Comparison of ENCODE assay signal across 24 cellular contexts in genomic region chr6:87230801-87231200, GRCh38.
"Had no signal": no experiment of that assay in that cellular context is flagged by ENCODE, and none has a peak within 500 bp of the region (broad histone marks: within the 10 kb centered on the region; RNA-seq: fewer than 3 reads in every experiment).

No MANE protein-coding gene starts in this region.

- H3K27me3 ChIP-seq: adrenal gland had no signal

- H3K4me3 Mint-ChIP-seq: activated CD8-positive, alpha-beta T cell treated with anti-CD3 and anti-CD28 coated beads for 36 hours; T-cell had no signal

- ATAC-seq: activated CD8-positive, alpha-beta T cell treated with anti-CD3 and anti-CD28 coated beads for 36 hours; activated naive CD4-positive, alpha-beta T cell treated with anti-CD3 and anti-CD28 coated beads, Interleukin-2, amount 50 U/mL, for 72 hours; K562; T-cell had no signal

- H3K9me3 ChIP-seq: adrenal gland had no signal

- H3K27ac ChIP-seq: adrenal gland, VCaP had no signal

- H3K9me3 Mint-ChIP-seq: activated CD8-positive, alpha-beta T cell treated with anti-CD3 and anti-CD28 coated beads for 36 hours; T-cell had no signal

- H3K27ac Mint-ChIP-seq: activated CD8-positive, alpha-beta T cell treated with anti-CD3 and anti-CD28 coated beads for 36 hours; activated naive CD4-positive, alpha-beta T cell treated with anti-CD3 and anti-CD28 coated beads, Interleukin-2, amount 50 U/mL, for 72 hours had no signal

- H3K4me1 ChIP-seq: adrenal gland had no signal

- DNase-seq: activated CD4-positive, alpha-beta T cell treated with anti-CD3 and anti-CD28 coated beads, Interleukin-2, amount 50 U/mL, for 1 hour; activated CD4-positive, CD25-positive, alpha-beta regulatory T cell; activated CD8-positive, alpha-beta T cell treated with anti-CD3 and anti-CD28 coated beads for 36 hours; activated effector memory CD4-positive, alpha-beta T cell treated with anti-CD3 and anti-CD28 coated beads, Interleukin-2, amount 50 U/mL, for 16 hours; activated naive CD4-positive, alpha-beta T cell treated with Interleukin-2 at 50 U/mL for 16 hours; adrenal gland; anterior cingulate cortex; caudate nucleus; cortex of kidney; Karpas-422; NCI-H1048; NCI-H146; NCI-H187 treated with DMSO at 0.1 percent for 48 hours; NCI-H2081 treated with DMSO at 0.1 percent for 48 hours; NCI-H2171 treated with DMSO at 0.1 percent for 48 hours; NCI-H226; NCI-H510A; NCI-H526 treated with DMSO at 0.1 percent for 48 hours; NCI-H82; SIG-M5; T-cell had no signal

- H3K4me3 ChIP-seq: adrenal gland, K562 had no signal

- H3K27me3 Mint-ChIP-seq: activated CD8-positive, alpha-beta T cell treated with anti-CD3 and anti-CD28 coated beads for 36 hours; T-cell had no signal

- H3K36me3 ChIP-seq: adrenal gland had no signal
